ENCODE assay signal across 29 cellular contexts in genomic region chr3:9406856-9407626, GRCh38. TPM values are rescaled to one million over a fixed set of nuclear protein-coding genes. Genes with fewer than 3 reads are reported as not detected.
A peak's percentile ranks its signal among the peaks of the same experiment; 100 is the strongest.
DNase-seq lines count a peak whose midpoint lies in the region; ATAC-seq and TF ChIP-seq lines count a peak whose summit lies in the region.
"Had no signal": no experiment of that assay in that cellular context is flagged by ENCODE, and none has a peak within 500 bp of the region (broad histone marks: within the 10 kb centered on the region; RNA-seq: fewer than 3 reads in every experiment).

No MANE protein-coding gene starts in this region.

- POLR2A ChIA-PET in CD8-positive, alpha-beta memory T cell (lab: Charles Lee) = no interaction called here
- POLR2A ChIA-PET in WTC11 (lab: Charles Lee) = interaction anchor here (2.8 kb wide), 1 partner anchor 10 kb away, joined by 6 read pairs; the partner anchor contains the start of gene SETD5
- POLR2A ChIA-PET in naive thymus-derived CD4-positive, alpha-beta T cell (lab: Charles Lee) = interaction anchor here (5.3 kb wide), 1 partner anchor 10 kb away, joined by 45 read pairs; the partner anchor contains the start of gene SETD5

- no peak for TF ChIP-seq CTCF in CD14-positive monocyte (IDR thresholded peaks at IDR 0.05)
- no peak for TF ChIP-seq CTCF in WTC11 (IDR thresholded peaks at IDR 0.05)

- H3K9me3 Mint-ChIP-seq in CD14-positive monocyte (no peaks in the 10 kb centered on the region), WTC11 (peaks cover 8% of the 10 kb centered on the region; the same call in 1 of the 2 replicates)
- H3K9me3 Mint-ChIP-seq in CD8-positive, alpha-beta memory T cell = no peaks in the 10 kb centered on the region
- peaks cover 0 to 3% (median 0%) of the 10 kb centered on the region in 11 donors for H3K9me3 Mint-ChIP-seq in naive thymus-derived CD4-positive, alpha-beta T cell
- H3K9me3 Mint-ChIP-seq: activated CD4-positive, alpha-beta memory T cell treated with anti-CD3 and anti-CD28 coated beads for 36 hours; activated naive CD8-positive, alpha-beta T cell treated with anti-CD3 and anti-CD28 coated beads, Interleukin-2, amount 50 U/mL, for 24 hours; activated T-helper 17 cell treated with anti-CD3 and anti-CD28 coated beads, Interleukin-2, amount 50 U/mL, for 72 hours had no signal

- H3K4me1 ChIP-seq in CD8-positive, alpha-beta memory T cell (ENCODE audit: insufficient read depth, low read length) = peaks cover 70% of the 10 kb centered on the region
- peaks cover 22 to 48% of the 10 kb centered on the region in 2 donors for H3K4me1 ChIP-seq in naive thymus-derived CD4-positive, alpha-beta T cell (ENCODE audit: control insufficient read depth in 2 of 2, insufficient read depth in 2 of 2, low read length in 2 of 2)

- intact Hi-C loops in CD14-positive monocyte (cut with micrococcal nuclease) = no loop called here
- intact Hi-C loops in naive thymus-derived CD4-positive, alpha-beta T cell (cut with micrococcal nuclease) = no loop called here

- CTCF ChIA-PET in CD8-positive, alpha-beta memory T cell (lab: Charles Lee) = no interaction called here
- CTCF ChIA-PET in WTC11 (lab: Charles Lee) = no interaction called here
- CTCF ChIA-PET in naive thymus-derived CD4-positive, alpha-beta T cell (lab: Charles Lee) = no interaction called here

- H3K27ac Mint-ChIP-seq in CD14-positive monocyte (peak overlapping the region in 6 of 7 donors; percentile 20 to 80 (median 62)), WTC11 (peak overlapping the region; percentile 42; the same call in 1 of the 2 replicates)
- peak overlapping the region in 5 of 8 donors; percentile 29 to 70 (median 37) for H3K27ac Mint-ChIP-seq in CD8-positive, alpha-beta memory T cell
- H3K27ac Mint-ChIP-seq in naive thymus-derived CD4-positive, alpha-beta T cell = peak overlapping the region in 7 of 9 donors; percentile 9 to 52 (median 30)
- H3K27ac Mint-ChIP-seq: activated CD4-positive, alpha-beta memory T cell treated with anti-CD3 and anti-CD28 coated beads for 36 hours; activated naive CD8-positive, alpha-beta T cell treated with anti-CD3 and anti-CD28 coated beads, Interleukin-2, amount 50 U/mL, for 24 hours; activated T-helper 17 cell treated with anti-CD3 and anti-CD28 coated beads, Interleukin-2, amount 50 U/mL, for 72 hours had no signal

- no peak overlapping the region for H3K27ac ChIP-seq in CD8-positive, alpha-beta memory T cell (ENCODE audit: low read depth, low read length)
- H3K27ac ChIP-seq in naive thymus-derived CD4-positive, alpha-beta T cell (ENCODE audit: low read depth, low read length) = no peak overlapping the region
- H3K27ac ChIP-seq: HL-60, thyroid gland had no signal

- H3K4me1 Mint-ChIP-seq in CD14-positive monocyte = peaks cover 51% of the 10 kb centered on the region
- H3K4me1 Mint-ChIP-seq in CD8-positive, alpha-beta memory T cell = peaks cover 70 to 95% (median 85%) of the 10 kb centered on the region in 3 donors
- H3K4me1 Mint-ChIP-seq in WTC11 = peaks cover 70% of the 10 kb centered on the region
- H3K4me1 Mint-ChIP-seq in naive thymus-derived CD4-positive, alpha-beta T cell = peaks cover 46 to 96% (median 87%) of the 10 kb centered on the region in 7 donors

- ATAC-seq in WTC11 = no peak
- ATAC-seq in naive thymus-derived CD4-positive, alpha-beta T cell = no peak
- ATAC-seq: activated naive CD8-positive, alpha-beta T cell treated with anti-CD3 and anti-CD28 coated beads, Interleukin-2, amount 50 U/mL, for 24 hours; activated T-helper 17 cell treated with anti-CD3 and anti-CD28 coated beads, Interleukin-2, amount 50 U/mL, for 72 hours; HepG2 had no signal

- no peaks in the 10 kb centered on the region for H3K27me3 Mint-ChIP-seq in CD14-positive monocyte (ENCODE audit: low read depth in 3 of 3)
- H3K27me3 Mint-ChIP-seq in CD8-positive, alpha-beta memory T cell = no peaks in the 10 kb centered on the region
- H3K27me3 Mint-ChIP-seq in WTC11 (ENCODE audit: low read depth) = no peaks in the 10 kb centered on the region
- no peaks in the 10 kb centered on the region for H3K27me3 Mint-ChIP-seq in naive thymus-derived CD4-positive, alpha-beta T cell
- H3K27me3 Mint-ChIP-seq: activated CD4-positive, alpha-beta memory T cell treated with anti-CD3 and anti-CD28 coated beads for 36 hours; activated naive CD8-positive, alpha-beta T cell treated with anti-CD3 and anti-CD28 coated beads, Interleukin-2, amount 50 U/mL, for 24 hours; activated T-helper 17 cell treated with anti-CD3 and anti-CD28 coated beads, Interleukin-2, amount 50 U/mL, for 72 hours had no signal

- no peak overlapping the region for H3K4me3 Mint-ChIP-seq in CD14-positive monocyte
- H3K4me3 Mint-ChIP-seq in CD8-positive, alpha-beta memory T cell = peak overlapping the region in 2 of 7 donors; percentile 8 to 12
- H3K4me3 Mint-ChIP-seq in WTC11 = no peak overlapping the region
- peak overlapping the region in 3 of 10 donors; percentile 9 to 48 (median 36) for H3K4me3 Mint-ChIP-seq in naive thymus-derived CD4-positive, alpha-beta T cell
- H3K4me3 Mint-ChIP-seq: activated CD4-positive, alpha-beta memory T cell treated with anti-CD3 and anti-CD28 coated beads for 36 hours; activated naive CD8-positive, alpha-beta T cell treated with anti-CD3 and anti-CD28 coated beads, Interleukin-2, amount 50 U/mL, for 24 hours; activated T-helper 17 cell treated with anti-CD3 and anti-CD28 coated beads, Interleukin-2, amount 50 U/mL, for 72 hours had no signal

- H3K4me3 ChIP-seq in CD8-positive, alpha-beta memory T cell (ENCODE audit: low read length) = no peak overlapping the region
- H3K4me3 ChIP-seq in naive thymus-derived CD4-positive, alpha-beta T cell (ENCODE audit: low read length) = no peak overlapping the region
- H3K4me3 ChIP-seq: heart right ventricle, spleen, thyroid gland had no signal

- H3K36me3 ChIP-seq in CD8-positive, alpha-beta memory T cell (ENCODE audit: insufficient read depth, low read length) = no peaks in the 10 kb centered on the region
- H3K36me3 ChIP-seq in naive thymus-derived CD4-positive, alpha-beta T cell (ENCODE audit: control insufficient read depth in 2 of 3, insufficient read depth in 3 of 3, low read length in 3 of 3) = no peaks in the 10 kb centered on the region
- H3K36me3 ChIP-seq: heart right ventricle, spleen, thyroid gland had no signal

- H3K36me3 Mint-ChIP-seq in CD14-positive monocyte = no peaks in the 10 kb centered on the region
- H3K36me3 Mint-ChIP-seq in CD8-positive, alpha-beta memory T cell = peaks cover 0 to 6% (median 0%) of the 10 kb centered on the region in 3 donors
- peaks cover 10% of the 10 kb centered on the region; the same call in 1 of the 2 replicates for H3K36me3 Mint-ChIP-seq in WTC11
- H3K36me3 Mint-ChIP-seq in naive thymus-derived CD4-positive, alpha-beta T cell = peaks cover 4 to 21% (median 16%) of the 10 kb centered on the region in 5 donors

- no peaks in the 10 kb centered on the region for H3K9me3 ChIP-seq in CD8-positive, alpha-beta memory T cell (ENCODE audit: low read length)
- H3K9me3 ChIP-seq in naive thymus-derived CD4-positive, alpha-beta T cell (ENCODE audit: control insufficient read depth in 2 of 3, low read length in 3 of 3) = no peaks in the 10 kb centered on the region
- H3K9me3 ChIP-seq: spleen, thyroid gland had no signal

- DNase-seq in CD14-positive monocyte (ENCODE audit: low spot score) = no peak
- DNase-seq in CD8-positive, alpha-beta memory T cell = no peak
- no peak for DNase-seq in WTC11 (ENCODE audit: low spot score)
- DNase-seq in naive thymus-derived CD4-positive, alpha-beta T cell = no peak
- no peak for DNase-seq in SIG-M5 (lab: John Stamatoyannopoulos, UW)
- no peak for DNase-seq in activated CD4-positive, alpha-beta T cell treated with anti-CD3 and anti-CD28 coated beads for 48 hours
- no peak for DNase-seq in NCI-H187 treated with DMSO at 0.1 percent for 48 hours (lab: John Stamatoyannopoulos, UW)
- DNase-seq: activated CD4-positive, alpha-beta memory T cell treated with anti-CD3 and anti-CD28 coated beads for 36 hours; activated CD4-positive, CD25-positive, alpha-beta regulatory T cell; activated CD8-positive, alpha-beta memory T cell treated with anti-CD3 and anti-CD28 coated beads, Interleukin-2, amount 50 U/mL, for 48 hours; activated naive CD8-positive, alpha-beta T cell treated with anti-CD3 and anti-CD28 coated beads, Interleukin-2, amount 50 U/mL, for 24 hours; COR-L47; DMS79 treated with DMSO at 0.1 percent for 48 hours; effector CD4-positive, alpha-beta T cell; heart right ventricle; mesendoderm; NCI-H1105 treated with DMSO at 0.1 percent for 48 hours; NCI-H2081 treated with DMSO at 0.1 percent for 48 hours; NCI-H446; NCI-H82; retina; spleen; stimulated activated CD4-positive, alpha-beta T cell treated with anti-CD3 and anti-CD28 coated beads, Interleukin-4, amount 100 ng/mL, for 24 hours; stimulated activated naive CD4-positive, alpha-beta T cell treated with Interleukin-2 at 50 U/mL for 16 hours; T1000; thyroid gland had no signal

- H3K27me3 ChIP-seq in CD8-positive, alpha-beta memory T cell (ENCODE audit: insufficient read depth, low read length, poor library complexity, severe bottlenecking) = no peaks in the 10 kb centered on the region
- no peaks in the 10 kb centered on the region for H3K27me3 ChIP-seq in naive thymus-derived CD4-positive, alpha-beta T cell (ENCODE audit: control insufficient read depth in 2 of 2, insufficient read depth in 2 of 2, low read length in 2 of 2)
- H3K27me3 ChIP-seq: heart right ventricle, spleen, thyroid gland had no signal

TF ChIP-seq in WTC11, 78 proteins besides CTCF, POLR2A, EP300 and RAD21 (continues in another document):
- no peak for TF ChIP-seq ZNF423 (CRISPR knock-in tag; IDR thresholded peaks at IDR 0.05)
- TF ChIP-seq NR3C1 (CRISPR knock-in tag; conservative IDR thresholded peaks at IDR 0.05; ENCODE audit: low read depth) = no peak
- no peak for TF ChIP-seq KAT7 (CRISPR knock-in tag; IDR thresholded peaks at IDR 0.05; ENCODE audit: borderline replicate concordance)

RNA-seq across cellular contexts. Expression of gene SETD5, which starts 9.6 kb away (rescaled TPM):
- 10 to 100 TPM in 1 of 2 donors, 1 to 10 TPM in 1; 4.1 to 13.7 TPM for polyA plus RNA-seq in CD14-positive monocyte
- total RNA-seq in CD8-positive, alpha-beta memory T cell = 10 to 100 TPM; 89.8 to 97.2 TPM
- polyA plus RNA-seq in CD8-positive, alpha-beta memory T cell = 40.0 TPM
- total RNA-seq in WTC11 (2021) = 247 to 279 TPM (median 268 TPM) in 3 replicates
- total RNA-seq in naive thymus-derived CD4-positive, alpha-beta T cell = 100 to 1,000 TPM; 120 to 157 (median 153) TPM
- polyA plus RNA-seq in naive thymus-derived CD4-positive, alpha-beta T cell = 10 to 100 TPM; 28.7 to 49.4 TPM

RNA-seq across cellular contexts. Expression of gene THUMPD3, which starts 44.2 kb away (rescaled TPM):
- 10 to 100 TPM; 11.5 to 13.1 TPM for polyA plus RNA-seq in CD14-positive monocyte
- total RNA-seq in CD8-positive, alpha-beta memory T cell = 10 to 100 TPM; 58.4 to 58.5 TPM
- polyA plus RNA-seq in CD8-positive, alpha-beta memory T cell = 19.5 TPM
- total RNA-seq in WTC11 (2021) = 55.2 to 67.5 TPM (median 66.0 TPM) in 3 replicates
- total RNA-seq in naive thymus-derived CD4-positive, alpha-beta T cell = 10 to 100 TPM; 39.4 to 54.8 (median 42.4) TPM
- 10 to 100 TPM; 24.1 to 25.9 TPM for polyA plus RNA-seq in naive thymus-derived CD4-positive, alpha-beta T cell
